In genomic region chr1:244102051-244102450, GRCh38 we compare ENCODE assay signal across 1 cellular context.
TF ChIP-seq lines count a peak whose summit lies in the region.

No MANE protein-coding gene starts in this region.

TF ChIP-seq in GM23338, 12 proteins besides CTCF, POLR2A, EP300 and RAD21 (continued from another document):
- TF ChIP-seq REST (IDR thresholded peaks at IDR 0.05; ENCODE audit: unreplicated experiment) (no peak), STAT1 (IDR thresholded peaks at IDR 0.05; ENCODE audit: unreplicated experiment) (no peak), EZH2 (IDR thresholded peaks at IDR 0.05; ENCODE audit: low read depth, unreplicated experiment) (no peak), NANOG (IDR thresholded peaks at IDR 0.05; ENCODE audit: borderline replicate concordance) (no peak), ETS1 (IDR thresholded peaks at IDR 0.05) (no peak), JUNB (IDR thresholded peaks at IDR 0.05; ENCODE audit: unreplicated experiment) (no peak), CREB1 (CRISPR knock-in tag; IDR thresholded peaks at IDR 0.05; ENCODE audit: low read depth) (no peak), EZH2phosphoT487 (IDR thresholded peaks at IDR 0.05; ENCODE audit: unreplicated experiment) (no peak)
